ENCODE assay signal across 25 cellular contexts in the genomic region with DNA sequence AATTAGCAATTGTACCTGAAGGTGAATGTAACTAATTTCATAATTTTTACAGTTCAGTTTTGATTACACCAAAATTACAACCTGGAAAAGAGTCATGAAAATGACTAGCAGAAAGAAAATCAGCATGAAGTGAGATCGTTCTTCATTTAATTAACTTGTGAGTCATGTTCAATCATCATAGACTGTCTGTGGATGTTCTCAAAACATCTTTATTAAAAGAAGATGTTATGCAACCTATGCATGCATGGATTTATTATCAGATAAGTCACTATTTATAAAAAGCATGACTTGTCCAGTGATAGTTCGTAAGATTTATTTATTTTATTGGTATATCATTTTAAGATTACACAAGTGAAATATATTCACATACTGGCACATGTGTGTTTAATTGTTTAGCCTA.
DNase-seq lines count a peak whose midpoint lies in the region; ATAC-seq and TF ChIP-seq lines count a peak whose summit lies in the region.
"Had no signal": no experiment of that assay in that cellular context is flagged by ENCODE, and none has a peak within 500 bp of the region (broad histone marks: within the 10 kb centered on the region; RNA-seq: fewer than 3 reads in every experiment).

No MANE protein-coding gene starts in this region.

- H3K4me3 ChIP-seq in AG09309 (ENCODE audit: control insufficient read depth, low read depth, low read length) (no peak overlapping the region), ascending aorta (no peak overlapping the region), foreskin fibroblast (ENCODE audit: low read depth in 1 of 2, low read length in 2 of 2) (no peak overlapping the region), esophagus squamous epithelium (no peak overlapping the region)
- H3K4me3 ChIP-seq: colonic mucosa, MG63, PC-9, SJCRH30, skin epidermis had no signal

- no peaks in the 10 kb centered on the region for H3K9me3 Mint-ChIP-seq in HFFc6
- H3K9me3 Mint-ChIP-seq: activated CD8-positive, alpha-beta T cell treated with anti-CD3 and anti-CD28 coated beads for 36 hours; effector memory CD8-positive, alpha-beta T cell; type B pancreatic cell had no signal

- H3K4me1 ChIP-seq in ascending aorta: peaks cover 5 to 11% of the 10 kb centered on the region in 2 donors
- no peaks in the 10 kb centered on the region for H3K4me1 ChIP-seq in esophagus squamous epithelium
- H3K4me1 ChIP-seq: colonic mucosa, SJCRH30 had no signal

- H3K4me3 Mint-ChIP-seq in HFFc6: no peak overlapping the region; the same call in 1 of the 2 replicates
- H3K4me3 Mint-ChIP-seq: activated CD8-positive, alpha-beta T cell treated with anti-CD3 and anti-CD28 coated beads for 36 hours; effector memory CD8-positive, alpha-beta T cell; type B pancreatic cell had no signal

- no peak for TF ChIP-seq CTCF in AG09309 (IDR thresholded peaks at IDR 0.05; ENCODE audit: control insufficient read depth, insufficient read depth, low read depth, low read length, missing control alignments)
- no peak for TF ChIP-seq CTCF in HFFc6 (IDR thresholded peaks at IDR 0.05)
- no peak for TF ChIP-seq CTCF in ascending aorta (IDR thresholded peaks at IDR 0.05)
- no peak for TF ChIP-seq CTCF in foreskin fibroblast (IDR thresholded peaks at IDR 0.05; ENCODE audit: low read depth, low read length)
- TF ChIP-seq CTCF in esophagus squamous epithelium (IDR thresholded peaks at IDR 0.05): no peak

- H3K27ac Mint-ChIP-seq in HFFc6: peak overlapping the region; percentile 57; the same call in 1 of the 2 replicates
- H3K27ac Mint-ChIP-seq: activated CD8-positive, alpha-beta T cell treated with anti-CD3 and anti-CD28 coated beads for 36 hours; effector memory CD8-positive, alpha-beta T cell; type B pancreatic cell had no signal

- ATAC-seq in HG02970 (IDR thresholded peaks at IDR 0.05; ENCODE audit: low FRiP score, unreplicated experiment) (no peak), GM21381 (IDR thresholded peaks at IDR 0.05; ENCODE audit: unreplicated experiment) (no peak)
- ATAC-seq: activated CD4-positive, CD25-positive, alpha-beta regulatory T cell treated with anti-CD3 and anti-CD28 coated beads, Interleukin-2, amount 50 U/mL, for 24 hours; activated CD8-positive, alpha-beta T cell treated with anti-CD3 and anti-CD28 coated beads for 36 hours; effector memory CD8-positive, alpha-beta T cell; HCT116; left colon had no signal

- H3K9me3 ChIP-seq in ascending aorta (no peaks in the 10 kb centered on the region), esophagus squamous epithelium (no peaks in the 10 kb centered on the region)
- H3K9me3 ChIP-seq: colonic mucosa, MG63, SJCRH30 had no signal

- H3K27me3 Mint-ChIP-seq in HFFc6 (ENCODE audit: insufficient read depth): peaks cover 5% of the 10 kb centered on the region
- H3K27me3 Mint-ChIP-seq: activated CD8-positive, alpha-beta T cell treated with anti-CD3 and anti-CD28 coated beads for 36 hours had no signal

- H3K27ac ChIP-seq in ascending aorta (peak overlapping the region; percentile 85 to 87), esophagus squamous epithelium (peak overlapping the region in 1 of 4 donors; percentile 11)
- H3K27ac ChIP-seq: colonic mucosa, PC-9, SJCRH30 had no signal

- peaks cover 51% of the 10 kb centered on the region for H3K36me3 Mint-ChIP-seq in HFFc6 (ENCODE audit: low read depth)
- H3K36me3 Mint-ChIP-seq: type B pancreatic cell had no signal

- peaks cover 40% of the 10 kb centered on the region for H3K4me1 Mint-ChIP-seq in HFFc6 (ENCODE audit: low read depth)

- intact Hi-C loops in ascending aorta (cut with DNase I) (no loop called here), esophagus squamous epithelium (cut with DNase I) (no loop called here)

- peak; percentile 41 for DNase-seq in AG09309 (ENCODE audit: low read depth)
- DNase-seq in HFFc6: peak; percentile 25
- no peak for DNase-seq in ascending aorta (ENCODE audit: low spot score in 2 of 2)
- DNase-seq in foreskin fibroblast: peak; percentile 41 to 66
- no peak for DNase-seq in esophagus squamous epithelium (lab: John Stamatoyannopoulos, UW)
- no peak for DNase-seq in NCI-H1436 treated with DMSO at 0.1 percent for 48 hours (lab: John Stamatoyannopoulos, UW)
- DNase-seq: activated CD8-positive, alpha-beta T cell treated with anti-CD3 and anti-CD28 coated beads for 36 hours; activated effector memory CD4-positive, alpha-beta T cell treated with Interleukin-2 at 50 U/mL for 16 hours; C1 segment of cervical spinal cord; Calu3; colonic mucosa; effector memory CD8-positive, alpha-beta T cell; left colon; mesenchymal stem cell; MG63; NCI-H2107; PC-9; SJCRH30; stimulated activated CD4-positive, alpha-beta T cell treated with anti-CD3 and anti-CD28 coated beads, Interleukin-1b, Interleukin-23, amount 100 ng/mL, for 48 hours had no signal

- H3K36me3 ChIP-seq in ascending aorta (peaks cover 6 to 20% of the 10 kb centered on the region in 2 donors), esophagus squamous epithelium (no peaks in the 10 kb centered on the region)
- H3K36me3 ChIP-seq: colonic mucosa, MG63, SJCRH30 had no signal

- no peak for TF ChIP-seq POLR2A in esophagus squamous epithelium (IDR thresholded peaks at IDR 0.05)

- 33 to 37% methylated on average over 2 of the region's 2 CpGs for WGBS in esophagus squamous epithelium, 2 donors

- H3K27me3 ChIP-seq in ascending aorta: no peaks in the 10 kb centered on the region
- H3K27me3 ChIP-seq in esophagus squamous epithelium: no peaks in the 10 kb centered on the region
- H3K27me3 ChIP-seq: colonic mucosa, MG63, SJCRH30 had no signal

Comparison
In these comparisons a context has a peak if more than half of its experiments do, and no peak if none do; other contexts are left out.
1. DNase-seq: peak in AG09309 (single experiment), HFFc6 (single experiment) and foreskin fibroblast (2 of 2); none in ascending aorta (0 of 2), esophagus squamous epithelium (single experiment) and NCI-H1436 treated with DMSO at 0.1 percent for 48 hours (single experiment).